8 cellular contexts compared by ENCODE assay signal in the genomic region with DNA sequence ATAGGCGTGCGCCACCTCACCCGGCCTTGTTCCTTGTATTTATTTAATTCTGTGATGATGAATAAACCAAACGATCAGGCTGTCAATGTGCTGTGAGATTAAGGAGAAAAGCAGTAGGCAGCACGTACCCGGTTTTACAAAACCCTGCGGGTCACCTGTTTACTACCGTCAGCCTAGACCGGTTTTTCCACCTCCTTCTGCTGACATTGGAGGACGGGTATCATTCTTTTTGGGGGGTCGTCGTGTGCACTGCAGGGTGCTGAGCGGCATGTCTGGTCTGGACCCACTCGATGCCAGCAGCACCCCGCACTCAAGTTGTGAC. TPM values are rescaled to one million over a fixed set of nuclear protein-coding genes. Genes with fewer than 3 reads are reported as not detected.
DNase-seq lines count a peak whose midpoint lies in the region; ATAC-seq and TF ChIP-seq lines count a peak whose summit lies in the region.

No MANE protein-coding gene starts in this region.

- TF ChIP-seq CTCF in C4-2B (conservative IDR thresholded peaks at IDR 0.05) (no peak), LNCaP clone FGC (IDR thresholded peaks at IDR 0.05; ENCODE audit: control insufficient read depth, extremely low read depth, insufficient read depth) (no peak), chondrocyte (IDR thresholded peaks at IDR 0.05) (no peak), natural killer cell (IDR thresholded peaks at IDR 0.05) (no peak)

- peak overlapping the region; percentile 60 for H3K4me3 Mint-ChIP-seq in chondrocyte (ENCODE audit: unreplicated experiment)
- peak overlapping the region; percentile 84 for H3K4me3 Mint-ChIP-seq in natural killer cell

- H3K27me3 Mint-ChIP-seq in chondrocyte (ENCODE audit: low read depth) (no peaks in the 10 kb centered on the region), natural killer cell (ENCODE audit: low read depth in 2 of 2) (peaks cover 0 to 3% of the 10 kb centered on the region in 2 donors)

- H3K9me3 Mint-ChIP-seq in chondrocyte (ENCODE audit: low read depth) (no peaks in the 10 kb centered on the region), natural killer cell (no peaks in the 10 kb centered on the region)

- no peaks in the 10 kb centered on the region for H3K36me3 Mint-ChIP-seq in chondrocyte (ENCODE audit: low read depth)
- no peaks in the 10 kb centered on the region for H3K36me3 Mint-ChIP-seq in natural killer cell

- intact Hi-C loops in natural killer cell (cut with micrococcal nuclease), result loop anchor here (2.0 to 10.0 kb wide), 2 partner anchors 198 to 610 kb away; partner anchors contain the start of genes PTBP1 and UQCR11

- H3K4me1 Mint-ChIP-seq in chondrocyte (ENCODE audit: low read depth), result peaks cover 38% of the 10 kb centered on the region
- H3K4me1 Mint-ChIP-seq in natural killer cell, result peaks cover 47 to 49% of the 10 kb centered on the region in 2 donors

- no peak for DNase-seq in LNCaP clone FGC (ENCODE audit: low read depth)
- DNase-seq in chondrocyte (ENCODE audit: low spot score), result no peak
- no peak for DNase-seq in natural killer cell
- no peak for DNase-seq in NCI-H82 treated with DMSO at 0.1 percent for 48 hours (lab: John Stamatoyannopoulos, UW; ENCODE audit: unreplicated experiment)
- no peak for DNase-seq in HuH-7 (ENCODE audit: low spot score)

- H3K4me3 ChIP-seq in LNCaP clone FGC (ENCODE audit: low read depth, low read length), result peak overlapping the region; percentile 60

- H3K27ac Mint-ChIP-seq in chondrocyte (ENCODE audit: unreplicated experiment) (peak overlapping the region; percentile 74), natural killer cell (peak overlapping the region; percentile 76 to 90)

- ATAC-seq in natural killer cell (no peak), HG03139 (IDR thresholded peaks at IDR 0.05; ENCODE audit: unreplicated experiment) (no peak), GM21447 (IDR thresholded peaks at IDR 0.05; ENCODE audit: unreplicated experiment) (no peak)

- H3K27ac ChIP-seq in C4-2B, result peak overlapping the region; percentile 99

RNA-seq across cellular contexts. Expression of gene DAZAP1, which starts 0.9 kb away (rescaled TPM):
- total RNA-seq in chondrocyte, result 81.1 to 88.0 TPM (median 82.5 TPM) in 3 replicates
- 100 to 1,000 TPM; 166 to 207 (median 170) TPM for total RNA-seq in natural killer cell

RNA-seq across cellular contexts. Expression of gene GAMT, which starts 5.1 kb away (rescaled TPM):
- total RNA-seq in chondrocyte, result 30.1 to 34.3 TPM (median 32.5 TPM) in 3 replicates
- 1 to 10 TPM; 5.1 to 7.5 (median 7.1) TPM for total RNA-seq in natural killer cell

RNA-seq across cellular contexts. Expression of gene NDUFS7, which starts 22.8 kb away (rescaled TPM):
- 57.3 to 66.1 TPM (median 57.8 TPM) in 3 replicates for total RNA-seq in chondrocyte
- 10 to 100 TPM; 60.8 to 67.9 (median 66.6) TPM for total RNA-seq in natural killer cell

RNA-seq across cellular contexts. Expression of gene RPS15, which starts 31.7 kb away (rescaled TPM):
- total RNA-seq in chondrocyte (614 to 734 TPM (median 636 TPM) in 3 replicates), natural killer cell (100 to 1,000 TPM; 731 to 872 (median 837) TPM)

RNA-seq across cellular contexts. Expression of gene APC2, which starts 43.5 kb away (rescaled TPM):
- total RNA-seq in chondrocyte (1.4 to 3.9 TPM (median 3.9 TPM) in 3 replicates), natural killer cell (under 1 TPM; 0.14 to 0.58 (median 0.27) TPM)
